9 cellular contexts compared by ENCODE assay signal in the genomic region with DNA sequence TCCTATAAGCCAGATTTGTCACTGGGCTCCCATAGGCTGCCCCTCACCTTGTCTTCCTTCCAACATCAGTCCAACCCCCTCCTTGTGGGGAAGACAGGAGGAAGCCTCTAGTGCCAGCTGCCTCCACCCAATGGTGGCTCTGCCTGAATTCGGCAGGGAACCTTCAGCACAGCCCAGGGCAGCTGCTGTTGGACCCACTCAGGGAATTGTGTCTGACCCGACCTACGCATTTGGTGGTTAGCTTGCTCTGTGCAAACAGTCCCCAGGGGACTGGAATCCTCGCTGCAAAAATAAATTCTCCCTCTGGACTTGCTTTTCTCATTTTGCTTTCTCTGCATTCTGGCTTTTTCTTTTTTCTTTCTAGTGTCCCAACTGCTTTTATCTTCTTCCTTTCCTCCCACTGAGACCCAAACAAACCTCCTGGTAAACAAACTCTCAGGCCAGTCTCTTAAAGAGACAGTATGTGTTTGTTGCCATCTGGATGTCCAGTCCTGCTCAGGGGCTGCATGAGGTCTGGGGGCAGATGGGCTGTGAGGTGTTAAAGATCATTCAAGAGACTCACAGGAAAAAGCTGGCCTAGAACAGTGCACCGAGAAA.
DNase-seq lines count a peak whose midpoint lies in the region; ATAC-seq and TF ChIP-seq lines count a peak whose summit lies in the region.
"Had no signal": no experiment of that assay in that cellular context is flagged by ENCODE, and none has a peak within 500 bp of the region (broad histone marks: within the 10 kb centered on the region; RNA-seq: fewer than 3 reads in every experiment).

No MANE protein-coding gene starts in this region.

- H3K36me3 Mint-ChIP-seq in H9 (ENCODE audit: insufficient read depth in 1 of 3, low read depth in 3 of 3) = no peaks in the 10 kb centered on the region
- H3K36me3 Mint-ChIP-seq in activated CD4-positive, alpha-beta T cell treated with anti-CD3 and anti-CD28 coated beads for 36 hours (ENCODE audit: low read depth) = no peaks in the 10 kb centered on the region

- H2BK20ac ChIP-seq in H9 (ENCODE audit: low read depth, low read length, poor library complexity, severe bottlenecking) = no peak overlapping the region

- peak overlapping the region; percentile 30 for H3K18ac ChIP-seq in H9 (ENCODE audit: insufficient read length, low read depth, low read length)

- H3K79me1 ChIP-seq in H9 (ENCODE audit: insufficient read depth, low read depth, low read length, poor library complexity, severe bottlenecking) = no peaks in the 10 kb centered on the region

- no peak overlapping the region for H2BK12ac ChIP-seq in H9 (ENCODE audit: insufficient read length, low read depth, low read length)

- peak overlapping the region; percentile 10; the same call in 1 of the 2 replicates for H3K4me3 ChIP-seq in WI38 (ENCODE audit: low read depth, low read length)
- H3K4me3 ChIP-seq in sigmoid colon = no peak overlapping the region

- H3K79me2 ChIP-seq in H9 (ENCODE audit: insufficient read depth, low read length) = no peaks in the 10 kb centered on the region

- intact Hi-C loops in left ventricle myocardium superior (cut with micrococcal nuclease) (no loop called here), sigmoid colon (cut with DNase I) (loop anchor here (5.0 kb wide), 2 partner anchors 83 to 103 kb away; no protein-coding TSS in a partner anchor)
- intact Hi-C loops in activated CD4-positive, alpha-beta T cell treated with anti-CD3 and anti-CD28 coated beads for 36 hours (cut with DNase I, micrococcal nuclease) = no loop called here

- H4K91ac ChIP-seq in H9 (ENCODE audit: insufficient read length, low read depth, low read length) = no peak overlapping the region

- no peaks in the 10 kb centered on the region for H3K27me3 ChIP-seq in H9 (ENCODE audit: insufficient read depth, low read length)
- no peaks in the 10 kb centered on the region for H3K27me3 ChIP-seq in sigmoid colon
- H3K27me3 ChIP-seq in foreskin keratinocyte = no peaks in the 10 kb centered on the region

- no peaks in the 10 kb centered on the region for H3K36me3 ChIP-seq in sigmoid colon

- H3T11ph ChIP-seq in H9 (ENCODE audit: low read length) = no peak overlapping the region

- H3K14ac ChIP-seq in H9 (ENCODE audit: insufficient read depth, low read length) = peak overlapping the region; percentile 1; the same call in 1 of the 2 replicates

- TF ChIP-seq CTCF in H9 (conservative IDR thresholded peaks at IDR 0.05) (no peak), WI38 (IDR thresholded peaks at IDR 0.05; ENCODE audit: low read depth, low read length) (no peak), sigmoid colon (IDR thresholded peaks at IDR 0.05) (no peak), foreskin keratinocyte (conservative IDR thresholded peaks at IDR 0.05) (no peak)

- no peak overlapping the region for H4K8ac ChIP-seq in H9 (replicated peaks; ENCODE audit: insufficient read length, low read depth, low read length)

- TF ChIP-seq POLR2A in sigmoid colon (IDR thresholded peaks at IDR 0.05) = no peak

- ATAC-seq in left ventricle myocardium superior (peak; percentile 40), foreskin keratinocyte (no peak)
- no peak for ATAC-seq in activated CD4-positive, alpha-beta T cell treated with anti-CD3 and anti-CD28 coated beads for 36 hours

- POLR2A ChIA-PET in activated CD4-positive, alpha-beta T cell treated with anti-CD3 and anti-CD28 coated beads for 36 hours (lab: Charles Lee) = no interaction called here

- no peak overlapping the region for H3K4me2 ChIP-seq in H9 (ENCODE audit: insufficient read depth, insufficient read length, low read length)

- no peak overlapping the region for H3K27ac ChIP-seq in H9 (ENCODE audit: insufficient read length, low read depth, low read length)
- peak overlapping the region; percentile 86 to 95 (median 91) for H3K27ac ChIP-seq in sigmoid colon
- H3K27ac ChIP-seq in foreskin keratinocyte = no peak overlapping the region
- H3K27ac ChIP-seq in caudate nucleus (ENCODE audit: low read depth, low read length) = no peak overlapping the region

- no peak overlapping the region for H2AFZ ChIP-seq in H9 (ENCODE audit: low read length)

- no peaks in the 10 kb centered on the region for H3K27me3 Mint-ChIP-seq in H9 (ENCODE audit: low read depth)
- no peaks in the 10 kb centered on the region for H3K27me3 Mint-ChIP-seq in activated CD4-positive, alpha-beta T cell treated with anti-CD3 and anti-CD28 coated beads for 36 hours

- H3K9me3 ChIP-seq in H9 (ENCODE audit: control insufficient read depth, low read depth, low read length) = no peaks in the 10 kb centered on the region
- H3K9me3 ChIP-seq in sigmoid colon = no peaks in the 10 kb centered on the region

- H3K23me2 ChIP-seq in H9 (ENCODE audit: insufficient read length, low read depth, low read length, poor library complexity, severe bottlenecking) = no peaks in the 10 kb centered on the region

- no peak overlapping the region for H3K9ac ChIP-seq in H9 (ENCODE audit: extremely low read depth, insufficient read length, low read length)

- H4K20me1 ChIP-seq in H9 (ENCODE audit: control insufficient read depth, insufficient read depth, insufficient read length) = no peaks in the 10 kb centered on the region

- no peak for TF ChIP-seq EP300 in sigmoid colon (IDR thresholded peaks at IDR 0.05)

- H3K9me3 Mint-ChIP-seq in H9 = no peaks in the 10 kb centered on the region
- H3K9me3 Mint-ChIP-seq in activated CD4-positive, alpha-beta T cell treated with anti-CD3 and anti-CD28 coated beads for 36 hours (ENCODE audit: low read depth) = no peaks in the 10 kb centered on the region

- CTCF ChIA-PET in activated CD4-positive, alpha-beta T cell treated with anti-CD3 and anti-CD28 coated beads for 36 hours (lab: Charles Lee) = interaction anchor here (0.7 kb wide), 1 partner anchor 10 kb away, joined by 3 read pairs; no protein-coding TSS in a partner anchor

- H3K56ac ChIP-seq in H9 (ENCODE audit: insufficient read length, low read depth, low read length) = no peak overlapping the region

- H3K4ac ChIP-seq in H9 (ENCODE audit: low read depth, low read length) = no peak overlapping the region

- no peak overlapping the region for H2AK5ac ChIP-seq in H9 (ENCODE audit: insufficient read length, low read length)

- H2BK15ac ChIP-seq in H9 (ENCODE audit: low read depth, low read length) = no peak overlapping the region

- H3K4me3 Mint-ChIP-seq in H9 = 0 out of 5 replicates have a peak overlapping the region, but pooled peaks of 1 of the 2 experiments have one; percentile 2
- no peak overlapping the region for H3K4me3 Mint-ChIP-seq in activated CD4-positive, alpha-beta T cell treated with anti-CD3 and anti-CD28 coated beads for 36 hours

- peak overlapping the region; percentile 9 to 95 (median 47); a peak in 6 of 7 replicates for H3K27ac Mint-ChIP-seq in H9
- no peak overlapping the region for H3K27ac Mint-ChIP-seq in activated CD4-positive, alpha-beta T cell treated with anti-CD3 and anti-CD28 coated beads for 36 hours

- no peak overlapping the region for H4K5ac ChIP-seq in H9 (ENCODE audit: insufficient read length, low read depth, low read length)

- H2BK5ac ChIP-seq in H9 (ENCODE audit: insufficient read length, low read length) = no peak overlapping the region

- peaks cover 63 to 75% of the 10 kb centered on the region in 2 experiments for H3K4me1 Mint-ChIP-seq in H9
- H3K4me1 Mint-ChIP-seq in activated CD4-positive, alpha-beta T cell treated with anti-CD3 and anti-CD28 coated beads for 36 hours = no peaks in the 10 kb centered on the region

- no peak overlapping the region for H3K23ac ChIP-seq in H9 (ENCODE audit: insufficient read length, low read depth, low read length)

- no peak overlapping the region for H2BK120ac ChIP-seq in H9 (ENCODE audit: low read depth, low read length, poor library complexity, severe bottlenecking)

- WGBS in H9 (ENCODE audit: extremely low coverage, insufficient read length, low lambda C conversion rate) = no CpG with 5 or more reads among the region's 5 CpGs
- 10 to 23% methylated on average over 5 of the region's 5 CpGs for WGBS in sigmoid colon, 2 donors

- DNase-seq in H9 (no peak), left ventricle myocardium superior (peak; percentile 56), sigmoid colon (no peak), foreskin keratinocyte (no peak), caudate nucleus (lab: John Stamatoyannopoulos, UW) (no peak), activated T-cell treated with anti-CD3 and anti-CD28 coated beads for 4 hours (no peak)
- DNase-seq in activated CD4-positive, alpha-beta T cell treated with anti-CD3 and anti-CD28 coated beads for 36 hours = no peak
- DNase-seq: cerebellar nuclear complex had no signal

- H3K4me1 ChIP-seq in H9 (ENCODE audit: insufficient read depth, low read length) (peaks cover 9% of the 10 kb centered on the region; the same call in 1 of the 2 replicates), sigmoid colon (peaks cover 0 to 76% (median 73%) of the 10 kb centered on the region in 4 donors), foreskin keratinocyte (peaks cover 7% of the 10 kb centered on the region)

Comparison
In these comparisons a context has a peak if more than half of its experiments do, and no peak if none do; other contexts are left out.
1. H3K27ac ChIP-seq: peak in sigmoid colon (4 of 4); none in H9 (single experiment), foreskin keratinocyte (single experiment) and caudate nucleus (single experiment).